In the genomic region with DNA sequence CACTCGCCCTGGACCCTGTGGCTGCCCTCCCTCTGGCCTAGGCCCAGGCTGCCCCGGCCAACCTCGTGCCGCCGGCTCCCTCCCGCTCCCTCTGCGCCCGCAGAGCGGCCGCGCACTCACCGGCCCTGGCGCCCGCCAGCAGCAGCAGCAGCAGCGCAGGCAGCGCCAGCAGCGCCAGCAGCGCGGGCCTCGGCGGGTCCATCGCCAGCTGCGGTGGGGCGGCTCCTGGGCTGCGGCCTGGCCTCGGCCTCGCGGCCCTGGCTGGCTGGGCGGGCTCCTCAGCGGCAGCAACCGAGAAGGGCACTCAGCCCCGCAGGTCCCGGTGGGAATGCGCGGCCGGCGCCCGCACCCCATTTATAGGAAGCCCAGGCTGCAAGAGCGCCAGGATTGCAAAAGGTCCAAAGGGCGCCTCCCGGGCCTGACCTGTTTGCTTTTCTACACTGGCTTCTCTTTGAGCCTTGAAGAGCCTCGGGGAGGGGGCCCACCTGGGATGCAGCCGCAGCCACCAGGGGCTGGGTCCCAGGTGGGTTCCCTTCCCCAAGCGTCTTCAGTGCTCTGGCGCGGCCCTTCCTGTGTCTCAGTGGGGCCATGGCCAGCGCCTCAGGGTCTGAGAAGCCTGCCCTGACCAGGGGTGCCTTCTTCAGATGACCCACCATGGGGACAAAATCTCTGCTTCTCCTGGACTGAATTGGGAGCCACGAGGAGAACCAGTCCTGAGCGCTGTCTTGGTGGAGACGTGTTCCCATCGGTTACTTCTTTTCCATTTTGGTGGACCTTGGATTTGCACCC, we compare ENCODE assay signal across 10 cellular contexts. TPM values are rescaled to one million over a fixed set of nuclear protein-coding genes. Genes with fewer than 3 reads are reported as not detected.
DNase-seq lines count a peak whose midpoint lies in the region; ATAC-seq and TF ChIP-seq lines count a peak whose summit lies in the region.
"Had no signal": no experiment of that assay in that cellular context is flagged by ENCODE, and none has a peak within 500 bp of the region (broad histone marks: within the 10 kb centered on the region; RNA-seq: fewer than 3 reads in every experiment).

A gene with protein sequence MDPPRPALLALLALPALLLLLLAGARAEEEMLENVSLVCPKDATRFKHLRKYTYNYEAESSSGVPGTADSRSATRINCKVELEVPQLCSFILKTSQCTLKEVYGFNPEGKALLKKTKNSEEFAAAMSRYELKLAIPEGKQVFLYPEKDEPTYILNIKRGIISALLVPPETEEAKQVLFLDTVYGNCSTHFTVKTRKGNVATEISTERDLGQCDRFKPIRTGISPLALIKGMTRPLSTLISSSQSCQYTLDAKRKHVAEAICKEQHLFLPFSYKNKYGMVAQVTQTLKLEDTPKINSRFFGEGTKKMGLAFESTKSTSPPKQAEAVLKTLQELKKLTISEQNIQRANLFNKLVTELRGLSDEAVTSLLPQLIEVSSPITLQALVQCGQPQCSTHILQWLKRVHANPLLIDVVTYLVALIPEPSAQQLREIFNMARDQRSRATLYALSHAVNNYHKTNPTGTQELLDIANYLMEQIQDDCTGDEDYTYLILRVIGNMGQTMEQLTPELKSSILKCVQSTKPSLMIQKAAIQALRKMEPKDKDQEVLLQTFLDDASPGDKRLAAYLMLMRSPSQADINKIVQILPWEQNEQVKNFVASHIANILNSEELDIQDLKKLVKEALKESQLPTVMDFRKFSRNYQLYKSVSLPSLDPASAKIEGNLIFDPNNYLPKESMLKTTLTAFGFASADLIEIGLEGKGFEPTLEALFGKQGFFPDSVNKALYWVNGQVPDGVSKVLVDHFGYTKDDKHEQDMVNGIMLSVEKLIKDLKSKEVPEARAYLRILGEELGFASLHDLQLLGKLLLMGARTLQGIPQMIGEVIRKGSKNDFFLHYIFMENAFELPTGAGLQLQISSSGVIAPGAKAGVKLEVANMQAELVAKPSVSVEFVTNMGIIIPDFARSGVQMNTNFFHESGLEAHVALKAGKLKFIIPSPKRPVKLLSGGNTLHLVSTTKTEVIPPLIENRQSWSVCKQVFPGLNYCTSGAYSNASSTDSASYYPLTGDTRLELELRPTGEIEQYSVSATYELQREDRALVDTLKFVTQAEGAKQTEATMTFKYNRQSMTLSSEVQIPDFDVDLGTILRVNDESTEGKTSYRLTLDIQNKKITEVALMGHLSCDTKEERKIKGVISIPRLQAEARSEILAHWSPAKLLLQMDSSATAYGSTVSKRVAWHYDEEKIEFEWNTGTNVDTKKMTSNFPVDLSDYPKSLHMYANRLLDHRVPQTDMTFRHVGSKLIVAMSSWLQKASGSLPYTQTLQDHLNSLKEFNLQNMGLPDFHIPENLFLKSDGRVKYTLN (N-terminal part only) (minus strand): TSS at position 330 of the 789 bp plus-strand sequence. CDS start 128 bp downstream, at position 202.

- H3K4me3 Mint-ChIP-seq in activated B cell treated with CpG ODN at 0.5 μM for 24 hours, result peak within 1 kb of the TSS; percentile 35

- H3K9me3 ChIP-seq in iPS-20b (ENCODE audit: insufficient read depth, low read depth, low read length), result no peaks in the 10 kb centered on the region
- no peaks in the 10 kb centered on the region for H3K9me3 ChIP-seq in skeletal muscle satellite cell (replicated peaks; ENCODE audit: low read length)

- peak within 1 kb of the TSS; percentile 51 for H3K4me2 ChIP-seq in skeletal muscle satellite cell (ENCODE audit: low read length)

- peaks cover 11% of the 10 kb centered on the region for H3K27me3 ChIP-seq in H7 (ENCODE audit: control insufficient read depth, insufficient read depth, low read length)
- peaks cover 23% of the 10 kb centered on the region for H3K27me3 ChIP-seq in iPS-20b (ENCODE audit: insufficient read depth, low read length)
- H3K27me3 ChIP-seq in skeletal muscle satellite cell (ENCODE audit: control insufficient read depth, insufficient read depth, low read length), result peaks cover 38% of the 10 kb centered on the region

- peak; percentile 84 for DNase-seq in H7
- DNase-seq in activated B cell treated with CpG ODN at 0.5 μM for 24 hours, result no peak
- DNase-seq: occipital lobe had no signal

- H3K27ac ChIP-seq in iPS-20b (ENCODE audit: low read length), result no peak within 1 kb of the TSS

- no peaks in the 10 kb centered on the region for H3K36me3 Mint-ChIP-seq in activated B cell treated with CpG ODN at 0.5 μM for 24 hours (ENCODE audit: low read depth)

- H3K27me3 Mint-ChIP-seq in activated B cell treated with CpG ODN at 0.5 μM for 24 hours, result peaks cover 29% of the 10 kb centered on the region

- POLR2A ChIA-PET in activated B cell treated with CpG ODN at 0.5 μM for 24 hours (lab: Charles Lee), result no interaction called here

- CTCF ChIA-PET in activated B cell treated with CpG ODN at 0.5 μM for 24 hours (lab: Charles Lee), result interaction anchor here (1.2 to 1.7 kb wide), 3 partner anchors 11 to 274 kb away, joined by 3 to 5 read pairs (median 4); no protein-coding TSS in a partner anchor

- ATAC-seq in activated B cell treated with CpG ODN at 0.5 μM for 24 hours (ENCODE audit: low read depth), result no peak
- no peak for ATAC-seq in GM21825 (IDR thresholded peaks at IDR 0.05; ENCODE audit: unreplicated experiment)
- no peak for ATAC-seq in HG02678 (IDR thresholded peaks at IDR 0.05; ENCODE audit: unreplicated experiment)
- ATAC-seq in GM18502 (IDR thresholded peaks at IDR 0.05; ENCODE audit: poor library complexity, unreplicated experiment), result no peak
- ATAC-seq in HG03025 (IDR thresholded peaks at IDR 0.05; ENCODE audit: low FRiP score, unreplicated experiment), result no peak

- H3K9ac ChIP-seq in iPS-20b (ENCODE audit: low read depth, low read length) (peak within 1 kb of the TSS; percentile 26; the same call in 1 of the 2 replicates), skeletal muscle satellite cell (ENCODE audit: low read depth, low read length) (no peak within 1 kb of the TSS)

- H3K4me3 ChIP-seq in H7 (ENCODE audit: insufficient read depth, low read depth, low read length) (peak within 1 kb of the TSS; percentile 58), iPS-20b (ENCODE audit: low read length) (peak within 1 kb of the TSS; percentile 73), skeletal muscle satellite cell (ENCODE audit: low read length) (peak within 1 kb of the TSS; percentile 21)

- no peaks in the 10 kb centered on the region for H3K9me3 Mint-ChIP-seq in activated B cell treated with CpG ODN at 0.5 μM for 24 hours

- no peak for TF ChIP-seq CTCF in activated B cell treated with CpG ODN at 0.5 μM for 24 hours (IDR thresholded peaks at IDR 0.05)

- intact Hi-C loops in activated B cell treated with CpG ODN at 0.5 μM for 24 hours (cut with micrococcal nuclease), result loop anchor here (1.0 to 2.0 kb wide), 3 partner anchors 74 to 383 kb away; no protein-coding TSS in a partner anchor

- H3K27ac Mint-ChIP-seq in activated B cell treated with CpG ODN at 0.5 μM for 24 hours, result no peak within 1 kb of the TSS

- H3K36me3 ChIP-seq in H7 (replicated peaks; ENCODE audit: control insufficient read depth, insufficient read depth, low read length), result no peaks in the 10 kb centered on the region
- no peaks in the 10 kb centered on the region for H3K36me3 ChIP-seq in iPS-20b (ENCODE audit: insufficient read depth, low read depth, low read length)
- no peaks in the 10 kb centered on the region for H3K36me3 ChIP-seq in skeletal muscle satellite cell (ENCODE audit: insufficient read depth, low read length)

- peaks cover 14% of the 10 kb centered on the region for H3K4me1 ChIP-seq in iPS-20b (ENCODE audit: insufficient read depth, low read length)
- H3K4me1 ChIP-seq in skeletal muscle satellite cell (ENCODE audit: control insufficient read depth, insufficient read depth, low read length), result peaks cover 4% of the 10 kb centered on the region

- H3K4me1 Mint-ChIP-seq in activated B cell treated with CpG ODN at 0.5 μM for 24 hours, result peaks cover 3% of the 10 kb centered on the region

RNA-seq across cellular contexts. Expression of the gene that starts here (rescaled TPM):
- total RNA-seq in H7 (2014; rRNA removed; shearing (Covaris generic)), result 0.07 and 0.17 TPM in 2 replicates
- total RNA-seq in activated B cell treated with CpG ODN at 0.5 μM for 24 hours, result not detected in 2 replicates
- under 0.01 TPM in 2 replicates for total RNA-seq in skeletal muscle satellite cell (2012; rRNA removed)
- total RNA-seq: epithelial cell of proximal tubule had no signal

Comparison
In these comparisons a context has a peak if more than half of its experiments do, and no peak if none do; other contexts are left out.
1. Peak in DNase-seq and H3K4me3 ChIP-seq in H7; RNA of the gene not detected or under 1 TPM.
2. H3K4me3 ChIP-seq: peak in every context shown above with its lines; median percentile 73 in iPS-20b; 58 in H7; 21 in skeletal muscle satellite cell.